ENCODE assay signal across 26 cellular contexts in genomic region chr18:51486735-51487366, GRCh38.
DNase-seq lines count a peak whose midpoint lies in the region; ATAC-seq, FAIRE-seq and TF ChIP-seq lines count a peak whose summit lies in the region.
"Had no signal": no experiment of that assay in that cellular context is flagged by ENCODE, and none has a peak within 500 bp of the region (broad histone marks: within the 10 kb centered on the region; RNA-seq: fewer than 3 reads in every experiment).

No MANE protein-coding gene starts in this region.

- TF ChIP-seq POLR2A in breast epithelium (IDR thresholded peaks at IDR 0.05) (no peak), K562 (conservative IDR thresholded peaks at IDR 0.05) (no peak)

- H3K9me3 Mint-ChIP-seq in MCF 10A (ENCODE audit: unreplicated experiment) = no peaks in the 10 kb centered on the region
- H3K9me3 Mint-ChIP-seq: CD4-positive, alpha-beta memory T cell; CD8-positive, alpha-beta memory T cell had no signal

- no peak overlapping the region for H3K4me3 Mint-ChIP-seq in MCF 10A (ENCODE audit: unreplicated experiment)
- H3K4me3 Mint-ChIP-seq: CD14-positive monocyte; CD4-positive, alpha-beta memory T cell; CD4-positive, CD25-positive, alpha-beta regulatory T cell; CD8-positive, alpha-beta memory T cell had no signal

- CTCF ChIA-PET in MCF 10A (lab: Yijun Ruan, JAX) (no interaction called here), K562 (lab: Yijun Ruan, JAX; ENCODE audit: low intra/inter-chr PET ratio) (no interaction called here)

- H3K4me3 ChIP-seq in breast epithelium (no peak overlapping the region), K562 (no peak overlapping the region), brain microvascular endothelial cell (ENCODE audit: low read depth, low read length) (no peak overlapping the region)
- H3K4me3 ChIP-seq: BLaER1, GM12878 had no signal

- no peak overlapping the region for H2AFZ ChIP-seq in K562 (ENCODE audit: low read depth, low read length)

- no peaks in the 10 kb centered on the region for H4K20me1 ChIP-seq in K562 (replicated peaks; ENCODE audit: control insufficient read depth, insufficient read depth, low read length)
- H4K20me1 ChIP-seq: BLaER1 had no signal

- H3K9me3 ChIP-seq in breast epithelium (no peaks in the 10 kb centered on the region), K562 (replicated peaks; ENCODE audit: control insufficient read depth, insufficient read depth, low read depth, low read length) (no peaks in the 10 kb centered on the region)
- H3K9me3 ChIP-seq: BE2C, BLaER1 had no signal

- no peak for ATAC-seq in K562
- ATAC-seq: GM12878 had no signal

- no peaks in the 10 kb centered on the region for H3K36me3 Mint-ChIP-seq in MCF 10A (ENCODE audit: insufficient read depth, unreplicated experiment)
- H3K36me3 Mint-ChIP-seq: CD14-positive monocyte; CD4-positive, alpha-beta memory T cell; CD4-positive, CD25-positive, alpha-beta regulatory T cell; CD8-positive, alpha-beta memory T cell had no signal

- H3K36me3 ChIP-seq in breast epithelium = no peaks in the 10 kb centered on the region
- no peaks in the 10 kb centered on the region for H3K36me3 ChIP-seq in K562 (ENCODE audit: control insufficient read depth, insufficient read depth, low read length)
- no peaks in the 10 kb centered on the region for H3K36me3 ChIP-seq in brain microvascular endothelial cell (replicated peaks)
- H3K36me3 ChIP-seq: BE2C, BLaER1 had no signal

- DNase-seq in MCF 10A (ENCODE audit: unreplicated experiment) = no peak
- DNase-seq in breast epithelium (ENCODE audit: low spot score in 2 of 2) = no peak
- no peak for DNase-seq in K562 (ENCODE audit: extremely low read depth in 1 of 4, low spot score in 3 of 4)
- no peak for DNase-seq in epidermal melanocyte (ENCODE audit: insufficient read length, low spot score)
- DNase-seq in brain microvascular endothelial cell = no peak
- DNase-seq: 8988T; ACHN; BE2C; C1 segment of cervical spinal cord; CD4-positive, alpha-beta memory T cell; CD4-positive, CD25-positive, alpha-beta regulatory T cell; CD8-positive, alpha-beta memory T cell; COR-L47; DMS 273 treated with DMSO at 0.1 percent for 48 hours; DMS153; DMS53; DMS79; DND-41; EL; GDM1 had no signal

- no peak for FAIRE-seq in K562 (lab: Jason Lieb, UNC)
- FAIRE-seq: A204.1, GM12878, GM12892, GM18507 had no signal

- H3K9me1 ChIP-seq in K562 (ENCODE audit: control insufficient read depth, insufficient read depth, low read length) = no peaks in the 10 kb centered on the region

- no peaks in the 10 kb centered on the region for H3K4me1 ChIP-seq in breast epithelium
- H3K4me1 ChIP-seq in K562 (replicated peaks in 1 of 2; ENCODE audit: control insufficient read depth in 2 of 2, insufficient read depth in 2 of 2, low read length in 2 of 2) = no peaks in the 10 kb centered on the region
- H3K4me1 ChIP-seq: BE2C, BLaER1 had no signal

- BruUV-seq in MCF 10A (replicated peaks; lab: Mats Ljungman, UMichigan) (no TSS peak), K562 (replicated peaks; lab: Mats Ljungman, UMichigan) (no TSS peak)

- H3K27me3 ChIP-seq in breast epithelium (no peaks in the 10 kb centered on the region), K562 (ENCODE audit: control insufficient read depth in 2 of 2, insufficient read depth in 2 of 2, low read length in 2 of 2) (no peaks in the 10 kb centered on the region), brain microvascular endothelial cell (replicated peaks) (no peaks in the 10 kb centered on the region)
- H3K27me3 ChIP-seq: BE2C, BLaER1 had no signal

- no peak overlapping the region for H3K4me2 ChIP-seq in K562 (ENCODE audit: insufficient read depth, low read length)
- H3K4me2 ChIP-seq: BLaER1 had no signal

- H3K27ac Mint-ChIP-seq in MCF 10A (ENCODE audit: low read depth, unreplicated experiment) = peak overlapping the region; percentile 8
- H3K27ac Mint-ChIP-seq: CD14-positive monocyte; CD4-positive, alpha-beta memory T cell; CD4-positive, CD25-positive, alpha-beta regulatory T cell had no signal

- H3K27ac ChIP-seq in breast epithelium (no peak overlapping the region), K562 (ENCODE audit: extremely low read depth, low read depth, low read length) (no peak overlapping the region), brain microvascular endothelial cell (no peak overlapping the region)
- H3K27ac ChIP-seq: BLaER1 had no signal

- TF ChIP-seq RAD21 in K562 (CRISPR knock-in tag; conservative IDR thresholded peaks at IDR 0.05 in 1 of 2, IDR thresholded peaks at IDR 0.05 in 1 of 2) = no peak

- intact Hi-C loops in MCF 10A (cut with micrococcal nuclease) = no loop called here
- intact Hi-C loops in breast epithelium (cut with DNase I; ENCODE audit: low total_unique reads) = no loop called here
- intact Hi-C loops in K562 (cut with micrococcal nuclease) = no loop called here

- peaks cover 28% of the 10 kb centered on the region for H3K4me1 Mint-ChIP-seq in MCF 10A (ENCODE audit: insufficient read depth, unreplicated experiment)
- H3K4me1 Mint-ChIP-seq: CD14-positive monocyte; CD4-positive, alpha-beta memory T cell; CD4-positive, CD25-positive, alpha-beta regulatory T cell; CD8-positive, alpha-beta memory T cell had no signal

- TF ChIP-seq EP300 in K562 (IDR thresholded peaks at IDR 0.05; ENCODE audit: low read length) = peak; percentile 11; the same call in 1 of the 2 replicates

- H3K79me2 ChIP-seq in K562 (ENCODE audit: control insufficient read depth, insufficient read depth, low read length) = no peaks in the 10 kb centered on the region

- TF ChIP-seq CTCF in MCF 10A (IDR thresholded peaks at IDR 0.05; ENCODE audit: unreplicated experiment) (no peak), breast epithelium (IDR thresholded peaks at IDR 0.05) (no peak), K562 (IDR thresholded peaks at IDR 0.05 in 2 of 3, conservative IDR thresholded peaks at IDR 0.05 in 1 of 3; ENCODE audit: insufficient read depth in 2 of 3, low read depth in 1 of 3, low read length in 3 of 3) (no peak), brain microvascular endothelial cell (IDR thresholded peaks at IDR 0.05; ENCODE audit: low read depth, low read length, missing control alignments) (no peak)

- in situ Hi-C loops in K562 (cut with MboI) (no loop called here), brain microvascular endothelial cell (cut with HindIII; ENCODE audit: low pct_ligation_motif_present, low sequenced_read_pairs) (no loop called here)

- POLR2A ChIA-PET in MCF 10A (lab: Yijun Ruan, JAX) = no interaction called here
- POLR2A ChIA-PET in K562 (lab: Yijun Ruan, JAX) = no interaction called here

- no peak overlapping the region for H3K9ac ChIP-seq in K562 (ENCODE audit: insufficient read depth in 1 of 2, low read depth in 2 of 2, low read length in 2 of 2)
- H3K9ac ChIP-seq: BLaER1 had no signal

- 0% methylated on average over 5 of the region's 6 CpGs for WGBS in K562 (ENCODE audit: insufficient coverage, low coverage, missing lambda C conversion rate)

- no peaks in the 10 kb centered on the region for H3K27me3 Mint-ChIP-seq in MCF 10A (ENCODE audit: insufficient read depth, unreplicated experiment)
- H3K27me3 Mint-ChIP-seq: CD4-positive, CD25-positive, alpha-beta regulatory T cell had no signal

TF ChIP-seq in K562, 482 proteins besides CTCF, POLR2A, EP300 and RAD21:
- TF ChIP-seq ATF4 (CRISPR knock-in tag; IDR thresholded peaks at IDR 0.05) (peak; percentile 82), CXXC5 (CRISPR knock-in tag; IDR thresholded peaks at IDR 0.05) (peak; percentile 34; the same call in 1 of the 2 replicates), ZNF584 (CRISPR knock-in tag; IDR thresholded peaks at IDR 0.05; ENCODE audit: low read depth) (0 out of 2 replicates have a peak, but pooled peaks have one; percentile 52), CTBP1 (IDR thresholded peaks at IDR 0.05; ENCODE audit: borderline replicate concordance) (0 out of 2 replicates have a peak, but pooled peaks have one; percentile 18), ZNF589 (CRISPR knock-in tag; IDR thresholded peaks at IDR 0.05; ENCODE audit: low read depth) (peak; percentile 47; the same call in 1 of the 2 replicates), TRIM24 (IDR thresholded peaks at IDR 0.05) (no peak; a peak in 1 of 4 replicates), ZKSCAN8 (CRISPR knock-in tag; IDR thresholded peaks at IDR 0.05) (no peak), NR2C2 (CRISPR knock-in tag; IDR thresholded peaks at IDR 0.05) (no peak), NR2C2 (tag; IDR thresholded peaks at IDR 0.05) (peak; percentile 53; the same call in 1 of the 2 replicates), CEBPG (CRISPR knock-in tag; IDR thresholded peaks at IDR 0.05) (no peak), CEBPG (tag; conservative IDR thresholded peaks at IDR 0.05 in 1 of 2, IDR thresholded peaks at IDR 0.05 in 1 of 2) (peak; percentile 48 to 81; a peak in 3 of 4 replicates), ZNF175 (CRISPR knock-in tag; IDR thresholded peaks at IDR 0.05; ENCODE audit: low read depth) (peak; percentile 89), SMAD4 (CRISPR knock-in tag; conservative IDR thresholded peaks at IDR 0.05) (0 out of 2 replicates have a peak, but pooled peaks have one; percentile 38), ZNF766 (CRISPR knock-in tag; conservative IDR thresholded peaks at IDR 0.05) (0 out of 2 replicates have a peak, but pooled peaks have one; percentile 40), BRD9 (IDR thresholded peaks at IDR 0.05; ENCODE audit: low read depth, partially characterized antibody) (no peak), ZC3H11A (IDR thresholded peaks at IDR 0.05; ENCODE audit: low read depth, low read length) (no peak)
